ENCODE assay signal across 39 cellular contexts in genomic region chr13:103046676-103047075, GRCh38. TPM values are rescaled to one million over a fixed set of nuclear protein-coding genes. Genes with fewer than 3 reads are reported as not detected.
"Had no signal": no experiment of that assay in that cellular context is flagged by ENCODE, and none has a peak within 500 bp of the region (broad histone marks: within the 10 kb centered on the region; RNA-seq: fewer than 3 reads in every experiment).

No MANE protein-coding gene starts in this region.

- FAIRE-seq: colon had no signal

- H3K9me3 Mint-ChIP-seq: activated naive CD4-positive, alpha-beta T cell treated with anti-CD3 and anti-CD28 coated beads, Interleukin-2, amount 10 ng/mL, durations not matched to agents 7 days and 5 days; activated naive CD8-positive, alpha-beta T cell treated with anti-CD3 and anti-CD28 coated beads, Interleukin-2, amount 10 ng/mL, durations not matched to agents 7 days and 5 days; activated T-cell treated with anti-CD3 and anti-CD28 coated beads, Interleukin-2, amount 50 U/mL, for 24 hours; T-helper 1 cell treated with Interleukin-12 subunit alpha and Interleukin-12 subunit beta and Interleukin-4 antibody, amounts not matched to agents 30 μg/mL and 1 μg/mL, for 36 hours had no signal

- H3K27me3 ChIP-seq: ascending aorta, breast epithelium, esophagus muscularis mucosa, gastroesophageal sphincter, heart right ventricle had no signal

- H3K9me3 ChIP-seq: ascending aorta, breast epithelium, esophagus muscularis mucosa, gastroesophageal sphincter, heart right ventricle had no signal

- ATAC-seq: activated CD4-positive, CD25-positive, alpha-beta regulatory T cell treated with anti-CD3 and anti-CD28 coated beads, Interleukin-2, amount 50 U/mL, for 24 hours; activated CD8-positive, alpha-beta T cell treated with anti-CD3 and anti-CD28 coated beads, Interleukin-2, amount 10 ng/mL, durations not matched to agents 7 days and 5 days; activated naive CD4-positive, alpha-beta T cell treated with anti-CD3 and anti-CD28 coated beads, Interleukin-2, amount 50 U/mL, for 72 hours; activated T-cell treated with anti-CD3 and anti-CD28 coated beads, Interleukin-2, amount 50 U/mL, for 72 hours; effector memory CD8-positive, alpha-beta T cell; gastroesophageal sphincter; heart right ventricle; T-cell had no signal

- H3K4me1 Mint-ChIP-seq: activated B cell treated with CpG ODN at 0.5 μM for 24 hours; activated naive CD4-positive, alpha-beta T cell treated with anti-CD3 and anti-CD28 coated beads, Interleukin-2, amount 10 ng/mL, durations not matched to agents 7 days and 5 days; activated naive CD8-positive, alpha-beta T cell treated with anti-CD3 and anti-CD28 coated beads, Interleukin-2, amount 10 ng/mL, durations not matched to agents 7 days and 5 days; brain; central memory CD8-positive, alpha-beta T cell; T-cell had no signal

- H3K4me3 ChIP-seq: ascending aorta, breast epithelium, esophagus muscularis mucosa, gastroesophageal sphincter, heart right ventricle had no signal

- DNase-seq: activated B cell treated with CpG ODN at 0.5 μM for 24 hours; activated CD4-positive, alpha-beta T cell treated with anti-CD3 and anti-CD28 coated beads for 48 hours; activated CD4-positive, alpha-beta T cell treated with anti-CD3 and anti-CD28 coated beads, Interleukin-2, amount 50 U/mL, for 1 hour; activated CD4-positive, alpha-beta T cell treated with anti-CD3 and anti-CD28 coated beads, Interleukin-2, amount 50 U/mL, for 48 hours; activated CD8-positive, alpha-beta memory T cell treated with anti-CD3 and anti-CD28 coated beads, Interleukin-2, amount 50 U/mL, for 48 hours; activated CD8-positive, alpha-beta T cell treated with anti-CD3 and anti-CD28 coated beads, Interleukin-2, amount 10 ng/mL, durations not matched to agents 7 days and 5 days; activated gamma-delta T cell; activated naive CD4-positive, alpha-beta T cell; activated naive CD4-positive, alpha-beta T cell treated with anti-CD3 and anti-CD28 coated beads, Interleukin-2, amount 10 ng/mL, durations not matched to agents 7 days and 5 days; activated naive CD8-positive, alpha-beta T cell treated with anti-CD3 and anti-CD28 coated beads, Interleukin-2, amount 10 ng/mL, durations not matched to agents 7 days and 5 days; activated T-cell treated with anti-CD3 and anti-CD28 coated beads for 4 hours; activated T-cell treated with anti-CD3 and anti-CD28 coated beads, Interleukin-2, amount 50 U/mL, for 24 hours; activated T-cell treated with anti-CD3 and anti-CD28 coated beads, Interleukin-2, amount 50 U/mL, for 72 hours; cortex of kidney; dermis blood vessel endothelial cell; effector CD4-positive, alpha-beta T cell; effector memory CD8-positive, alpha-beta T cell; foreskin melanocyte; heart right ventricle; SW 1271; T-cell; T1000; WERI-Rb-1 had no signal

- H3K36me3 ChIP-seq: ascending aorta, breast epithelium, esophagus muscularis mucosa, gastroesophageal sphincter, heart right ventricle, WERI-Rb-1 had no signal

- H3K4me3 Mint-ChIP-seq: activated B cell treated with CpG ODN at 0.5 μM for 24 hours; activated CD8-positive, alpha-beta T cell treated with anti-CD3 and anti-CD28 coated beads, Interleukin-2, amount 10 ng/mL, durations not matched to agents 7 days and 5 days; activated naive CD4-positive, alpha-beta T cell treated with anti-CD3 and anti-CD28 coated beads, Interleukin-2, amount 10 ng/mL, durations not matched to agents 7 days and 5 days; activated naive CD8-positive, alpha-beta T cell treated with anti-CD3 and anti-CD28 coated beads, Interleukin-2, amount 10 ng/mL, durations not matched to agents 7 days and 5 days; activated T-cell treated with anti-CD3 and anti-CD28 coated beads, Interleukin-2, amount 50 U/mL, for 24 hours; activated T-cell treated with anti-CD3 and anti-CD28 coated beads, Interleukin-2, amount 50 U/mL, for 72 hours; brain; central memory CD8-positive, alpha-beta T cell; effector memory CD8-positive, alpha-beta T cell; T-cell; T-helper 1 cell treated with Interleukin-12 subunit alpha and Interleukin-12 subunit beta and Interleukin-4 antibody, amounts not matched to agents 30 μg/mL and 1 μg/mL, for 36 hours had no signal

- H3K36me3 Mint-ChIP-seq: activated naive CD4-positive, alpha-beta T cell treated with anti-CD3 and anti-CD28 coated beads, Interleukin-2, amount 10 ng/mL, durations not matched to agents 7 days and 5 days; activated naive CD4-positive, alpha-beta T cell treated with anti-CD3 and anti-CD28 coated beads, Interleukin-2, amount 50 U/mL, for 72 hours; activated naive CD8-positive, alpha-beta T cell treated with anti-CD3 and anti-CD28 coated beads, Interleukin-2, amount 10 ng/mL, durations not matched to agents 7 days and 5 days; brain; T-cell had no signal

- H3K27me3 Mint-ChIP-seq: activated naive CD4-positive, alpha-beta T cell treated with anti-CD3 and anti-CD28 coated beads, Interleukin-2, amount 10 ng/mL, durations not matched to agents 7 days and 5 days; activated naive CD8-positive, alpha-beta T cell treated with anti-CD3 and anti-CD28 coated beads, Interleukin-2, amount 10 ng/mL, durations not matched to agents 7 days and 5 days; activated T-cell treated with anti-CD3 and anti-CD28 coated beads, Interleukin-2, amount 50 U/mL, for 24 hours; brain; central memory CD8-positive, alpha-beta T cell had no signal

- H3K27ac ChIP-seq: ascending aorta, breast epithelium, esophagus muscularis mucosa, gastroesophageal sphincter, heart right ventricle, WERI-Rb-1 had no signal

- H3K27ac Mint-ChIP-seq: activated B cell treated with CpG ODN at 0.5 μM for 24 hours; activated CD8-positive, alpha-beta T cell treated with anti-CD3 and anti-CD28 coated beads, Interleukin-2, amount 10 ng/mL, durations not matched to agents 7 days and 5 days; activated naive CD4-positive, alpha-beta T cell treated with anti-CD3 and anti-CD28 coated beads, Interleukin-2, amount 10 ng/mL, durations not matched to agents 7 days and 5 days; activated naive CD4-positive, alpha-beta T cell treated with anti-CD3 and anti-CD28 coated beads, Interleukin-2, amount 50 U/mL, for 72 hours; activated naive CD8-positive, alpha-beta T cell treated with anti-CD3 and anti-CD28 coated beads, Interleukin-2, amount 10 ng/mL, durations not matched to agents 7 days and 5 days; activated T-cell treated with anti-CD3 and anti-CD28 coated beads, Interleukin-2, amount 50 U/mL, for 24 hours; activated T-cell treated with anti-CD3 and anti-CD28 coated beads, Interleukin-2, amount 50 U/mL, for 72 hours; brain; effector memory CD8-positive, alpha-beta T cell; T-cell; T-helper 1 cell treated with Interleukin-12 subunit alpha and Interleukin-12 subunit beta and Interleukin-4 antibody, amounts not matched to agents 30 μg/mL and 1 μg/mL, for 36 hours had no signal

- H3K4me1 ChIP-seq: ascending aorta, breast epithelium, esophagus muscularis mucosa, gastroesophageal sphincter, heart right ventricle had no signal

RNA-seq across cellular contexts. Expression of gene SLC10A2, which starts 19.5 kb away (rescaled TPM):
- total RNA-seq: activated B cell treated with CpG ODN at 0.5 μM for 24 hours; activated CD8-positive, alpha-beta memory T cell treated with anti-CD3 and anti-CD28 coated beads for 36 hours; activated CD8-positive, alpha-beta T cell treated with anti-CD3 and anti-CD28 coated beads, Interleukin-2, amount 10 ng/mL, durations not matched to agents 7 days and 5 days; activated naive CD4-positive, alpha-beta T cell treated with anti-CD3 and anti-CD28 coated beads, Interleukin-2, amount 50 U/mL, for 72 hours; activated naive CD8-positive, alpha-beta T cell treated with anti-CD3 and anti-CD28 coated beads, Interleukin-2, amount 10 ng/mL, durations not matched to agents 7 days and 5 days; activated T-cell treated with anti-CD3 and anti-CD28 coated beads, Interleukin-2, amount 50 U/mL, for 72 hours; ascending aorta; cardiac septum; cerebellum; dermis blood vessel endothelial cell; epithelial cell of proximal tubule; esophagus muscularis mucosa; glomerular endothelial cell; heart right ventricle; T-cell; T-helper 2 cell treated with Interferon-gamma antibody and Interleukin-4, amounts not matched to agents 100 ng/mL and 5 ng/mL, for 36 hours had no signal
- polyA plus RNA-seq: heart right ventricle had no signal
